Comparison of ENCODE assay signal across 30 cellular contexts in genomic region chr3:56885461-56885860, GRCh38.
DNase-seq lines count a peak whose midpoint lies in the region; ATAC-seq and TF ChIP-seq lines count a peak whose summit lies in the region.
"Had no signal": no experiment of that assay in that cellular context is flagged by ENCODE, and none has a peak within 500 bp of the region (broad histone marks: within the 10 kb centered on the region; RNA-seq: fewer than 3 reads in every experiment).

No MANE protein-coding gene starts in this region.

- intact Hi-C loops in activated CD4-positive, alpha-beta memory T cell treated with anti-CD3 and anti-CD28 coated beads for 36 hours (cut with micrococcal nuclease), result no loop called here
- intact Hi-C loops in PC-9 (cut with micrococcal nuclease; ENCODE audit: unreplicated experiment), result no loop called here

- no peak overlapping the region for H3K27ac ChIP-seq in CD8-positive, alpha-beta memory T cell (ENCODE audit: low read depth, low read length)
- H3K27ac ChIP-seq in PC-9, result no peak overlapping the region
- H3K27ac ChIP-seq: breast epithelium, right lobe of liver, suprapubic skin had no signal

- peaks cover 46% of the 10 kb centered on the region for H3K4me1 ChIP-seq in CD8-positive, alpha-beta memory T cell (ENCODE audit: insufficient read depth, low read length)
- peaks cover 9% of the 10 kb centered on the region for H3K4me1 ChIP-seq in PC-9 (replicated peaks; ENCODE audit: insufficient read depth)
- H3K4me1 ChIP-seq: breast epithelium, HAP-1, right lobe of liver had no signal

- H3K4me3 ChIP-seq in CD8-positive, alpha-beta memory T cell (ENCODE audit: low read length), result no peak overlapping the region
- no peak overlapping the region for H3K4me3 ChIP-seq in PC-9
- H3K4me3 ChIP-seq: breast epithelium, HAP-1, lung, mucosa of descending colon, right lobe of liver, suprapubic skin had no signal

- TF ChIP-seq CTCF in PC-9 (conservative IDR thresholded peaks at IDR 0.05), result no peak

- no TSS peak for BruUV-seq in PC-9 (replicated peaks; lab: Mats Ljungman, UMichigan)

- ATAC-seq in T-helper 17 cell (no peak), GM21367 (IDR thresholded peaks at IDR 0.05; ENCODE audit: unreplicated experiment) (no peak)
- ATAC-seq: mucosa of descending colon; right lobe of liver; SK-N-SH treated with all-trans-retinoic acid at 6 μM for 48 hours; stimulated activated memory B cell treated with anti-CD40 and anti-IgM and Interleukin-4, amounts not matched to agents 10 μg/mL and 1 μg/mL and 100 μg/mL, for 72 hours had no signal

- DNase-seq in activated CD4-positive, alpha-beta memory T cell treated with anti-CD3 and anti-CD28 coated beads for 36 hours, result no peak
- DNase-seq in activated CD4-positive, alpha-beta memory T cell treated with anti-CD3 and anti-CD28 coated beads, Interleukin-2, amount 10 ng/mL, durations not matched to agents 7 days and 5 days, result no peak
- DNase-seq in CD8-positive, alpha-beta memory T cell, result no peak
- DNase-seq in T-helper 17 cell (no peak), myocyte (ENCODE audit: low read depth) (peak; percentile 94), NCI-H2107 (lab: John Stamatoyannopoulos, UW) (no peak), PC-9 (no peak)
- DNase-seq: ACHN; activated CD4-positive, alpha-beta T cell treated with anti-CD3 and anti-CD28 coated beads for 4 hours; activated effector memory CD4-positive, alpha-beta T cell treated with Interleukin-2 at 50 U/mL for 16 hours; amniotic stem cell; DND-41; head of caudate nucleus; kidney glomerular epithelial cell; mucosa of descending colon; NCI-H1105; NCI-H2081 treated with DMSO at 0.1 percent for 48 hours; NCI-H345; NCI-H774; right lobe of liver; stimulated activated CD4-positive, alpha-beta T cell treated with anti-CD3 and anti-CD28 coated beads, Interleukin-4, amount 100 ng/mL, for 4 hours had no signal

- no peaks in the 10 kb centered on the region for H3K79me2 ChIP-seq in PC-9 (ENCODE audit: low read depth)

- no peaks in the 10 kb centered on the region for H3K9me3 ChIP-seq in CD8-positive, alpha-beta memory T cell (ENCODE audit: low read length)
- H3K9me3 ChIP-seq in T-helper 17 cell (ENCODE audit: control insufficient read depth, low read length, poor library complexity, severe bottlenecking) (no peaks in the 10 kb centered on the region), PC-9 (ENCODE audit: insufficient read depth, low read depth) (no peaks in the 10 kb centered on the region)
- H3K9me3 ChIP-seq: breast epithelium, HAP-1, mucosa of descending colon, right lobe of liver, suprapubic skin had no signal

- H3K27me3 ChIP-seq in CD8-positive, alpha-beta memory T cell (ENCODE audit: insufficient read depth, low read length, poor library complexity, severe bottlenecking), result no peaks in the 10 kb centered on the region
- no peaks in the 10 kb centered on the region for H3K27me3 ChIP-seq in PC-9 (ENCODE audit: insufficient read depth, low read depth)
- H3K27me3 ChIP-seq: breast epithelium, right lobe of liver, suprapubic skin had no signal

- POLR2A ChIA-PET in activated CD4-positive, alpha-beta memory T cell treated with anti-CD3 and anti-CD28 coated beads for 36 hours (lab: Charles Lee), result interaction anchor here (1.0 kb wide), 1 partner anchor 21 kb away, joined by 3 read pairs; no protein-coding TSS in a partner anchor
- POLR2A ChIA-PET in activated CD4-positive, alpha-beta memory T cell treated with anti-CD3 and anti-CD28 coated beads, Interleukin-2, amount 10 ng/mL, durations not matched to agents 7 days and 5 days (lab: Charles Lee), result interaction anchor here (6.5 kb wide), 1 partner anchor 30 kb away, joined by 34 read pairs; no protein-coding TSS in a partner anchor
- POLR2A ChIA-PET in CD8-positive, alpha-beta memory T cell (lab: Charles Lee), result interaction anchor here (0.6 kb wide), 1 partner anchor 29 kb away, joined by 5 read pairs; no protein-coding TSS in a partner anchor
- POLR2A ChIA-PET in PC-9 (lab: Charles Lee; ENCODE audit: unreplicated experiment), result no interaction called here

- CTCF ChIA-PET in activated CD4-positive, alpha-beta memory T cell treated with anti-CD3 and anti-CD28 coated beads for 36 hours (lab: Charles Lee), result no interaction called here
- CTCF ChIA-PET in activated CD4-positive, alpha-beta memory T cell treated with anti-CD3 and anti-CD28 coated beads, Interleukin-2, amount 10 ng/mL, durations not matched to agents 7 days and 5 days (lab: Charles Lee), result no interaction called here
- CTCF ChIA-PET in CD8-positive, alpha-beta memory T cell (lab: Charles Lee), result interaction anchor here (1.9 kb wide), 1 partner anchor 17 kb away, joined by 6 read pairs; no protein-coding TSS in a partner anchor
- CTCF ChIA-PET in PC-9 (lab: Charles Lee), result no interaction called here

- H3K27ac Mint-ChIP-seq in activated CD4-positive, alpha-beta memory T cell treated with anti-CD3 and anti-CD28 coated beads for 36 hours, result peak overlapping the region; percentile 76
- H3K27ac Mint-ChIP-seq in activated CD4-positive, alpha-beta memory T cell treated with anti-CD3 and anti-CD28 coated beads, Interleukin-2, amount 10 ng/mL, durations not matched to agents 7 days and 5 days, result no peak overlapping the region
- H3K27ac Mint-ChIP-seq in CD8-positive, alpha-beta memory T cell, result peak overlapping the region in 7 of 8 donors; percentile 4 to 95 (median 77)
- H3K27ac Mint-ChIP-seq in T-helper 17 cell, result peak overlapping the region; percentile 29
- H3K27ac Mint-ChIP-seq: progenitor cell of endocrine pancreas; stimulated activated memory B cell treated with anti-CD40 and anti-IgM and Interleukin-4, amounts not matched to agents 10 μg/mL and 1 μg/mL and 100 μg/mL, for 72 hours had no signal

- H3K4me1 Mint-ChIP-seq in activated CD4-positive, alpha-beta memory T cell treated with anti-CD3 and anti-CD28 coated beads for 36 hours (ENCODE audit: low read depth), result peaks cover 75% of the 10 kb centered on the region
- H3K4me1 Mint-ChIP-seq in activated CD4-positive, alpha-beta memory T cell treated with anti-CD3 and anti-CD28 coated beads, Interleukin-2, amount 10 ng/mL, durations not matched to agents 7 days and 5 days, result peaks cover 55% of the 10 kb centered on the region
- H3K4me1 Mint-ChIP-seq in CD8-positive, alpha-beta memory T cell, result peaks cover 63 to 83% (median 71%) of the 10 kb centered on the region in 3 donors
- H3K4me1 Mint-ChIP-seq in T-helper 17 cell, result peaks cover 42% of the 10 kb centered on the region

- peaks cover 5% of the 10 kb centered on the region for H3K36me3 Mint-ChIP-seq in activated CD4-positive, alpha-beta memory T cell treated with anti-CD3 and anti-CD28 coated beads for 36 hours
- H3K36me3 Mint-ChIP-seq in activated CD4-positive, alpha-beta memory T cell treated with anti-CD3 and anti-CD28 coated beads, Interleukin-2, amount 10 ng/mL, durations not matched to agents 7 days and 5 days (ENCODE audit: low read depth), result peaks cover 48% of the 10 kb centered on the region
- peaks cover 8 to 17% (median 15%) of the 10 kb centered on the region in 3 donors for H3K36me3 Mint-ChIP-seq in CD8-positive, alpha-beta memory T cell
- peaks cover 4% of the 10 kb centered on the region for H3K36me3 Mint-ChIP-seq in T-helper 17 cell (ENCODE audit: low read depth)
- H3K36me3 Mint-ChIP-seq: stimulated activated memory B cell treated with anti-CD40 and anti-IgM and Interleukin-4, amounts not matched to agents 10 μg/mL and 1 μg/mL and 100 μg/mL, for 72 hours had no signal

- no peaks in the 10 kb centered on the region for H3K9me3 Mint-ChIP-seq in activated CD4-positive, alpha-beta memory T cell treated with anti-CD3 and anti-CD28 coated beads for 36 hours
- no peaks in the 10 kb centered on the region for H3K9me3 Mint-ChIP-seq in activated CD4-positive, alpha-beta memory T cell treated with anti-CD3 and anti-CD28 coated beads, Interleukin-2, amount 10 ng/mL, durations not matched to agents 7 days and 5 days
- H3K9me3 Mint-ChIP-seq in CD8-positive, alpha-beta memory T cell, result no peaks in the 10 kb centered on the region
- H3K9me3 Mint-ChIP-seq: IgD-negative memory B cell; stimulated activated memory B cell treated with anti-CD40 and anti-IgM and Interleukin-4, amounts not matched to agents 10 μg/mL and 1 μg/mL and 100 μg/mL, for 72 hours had no signal

- H3F3A ChIP-seq in PC-9 (ENCODE audit: insufficient read depth, low read depth), result no peaks in the 10 kb centered on the region

- no peaks in the 10 kb centered on the region for H4K20me1 ChIP-seq in PC-9 (ENCODE audit: insufficient read depth)

- H3K4me2 ChIP-seq in PC-9, result no peak overlapping the region

- no peak overlapping the region for H2AFZ ChIP-seq in PC-9

- H3K9me2 ChIP-seq in PC-9 (ENCODE audit: insufficient read depth), result no peaks in the 10 kb centered on the region

- no peaks in the 10 kb centered on the region for H3K27me3 Mint-ChIP-seq in activated CD4-positive, alpha-beta memory T cell treated with anti-CD3 and anti-CD28 coated beads for 36 hours
- H3K27me3 Mint-ChIP-seq in activated CD4-positive, alpha-beta memory T cell treated with anti-CD3 and anti-CD28 coated beads, Interleukin-2, amount 10 ng/mL, durations not matched to agents 7 days and 5 days, result no peaks in the 10 kb centered on the region
- H3K27me3 Mint-ChIP-seq in CD8-positive, alpha-beta memory T cell, result no peaks in the 10 kb centered on the region
- no peaks in the 10 kb centered on the region for H3K27me3 Mint-ChIP-seq in T-helper 17 cell
- H3K27me3 Mint-ChIP-seq: IgD-negative memory B cell; progenitor cell of endocrine pancreas; stimulated activated memory B cell treated with anti-CD40 and anti-IgM and Interleukin-4, amounts not matched to agents 10 μg/mL and 1 μg/mL and 100 μg/mL, for 72 hours had no signal

- no peaks in the 10 kb centered on the region for H3K36me3 ChIP-seq in CD8-positive, alpha-beta memory T cell (ENCODE audit: insufficient read depth, low read length)
- H3K36me3 ChIP-seq in PC-9 (ENCODE audit: low read depth), result no peaks in the 10 kb centered on the region
- H3K36me3 ChIP-seq: breast epithelium, HAP-1, right lobe of liver, suprapubic skin had no signal

- H3K4me3 Mint-ChIP-seq in activated CD4-positive, alpha-beta memory T cell treated with anti-CD3 and anti-CD28 coated beads for 36 hours, result no peak overlapping the region
- H3K4me3 Mint-ChIP-seq in activated CD4-positive, alpha-beta memory T cell treated with anti-CD3 and anti-CD28 coated beads, Interleukin-2, amount 10 ng/mL, durations not matched to agents 7 days and 5 days, result no peak overlapping the region
- no peak overlapping the region for H3K4me3 Mint-ChIP-seq in CD8-positive, alpha-beta memory T cell
- H3K4me3 Mint-ChIP-seq in T-helper 17 cell, result no peak overlapping the region
- H3K4me3 Mint-ChIP-seq: IgD-negative memory B cell; stimulated activated memory B cell treated with anti-CD40 and anti-IgM and Interleukin-4, amounts not matched to agents 10 μg/mL and 1 μg/mL and 100 μg/mL, for 72 hours had no signal
